Comparison of ENCODE assay signal across 1 cellular context in the genomic region with DNA sequence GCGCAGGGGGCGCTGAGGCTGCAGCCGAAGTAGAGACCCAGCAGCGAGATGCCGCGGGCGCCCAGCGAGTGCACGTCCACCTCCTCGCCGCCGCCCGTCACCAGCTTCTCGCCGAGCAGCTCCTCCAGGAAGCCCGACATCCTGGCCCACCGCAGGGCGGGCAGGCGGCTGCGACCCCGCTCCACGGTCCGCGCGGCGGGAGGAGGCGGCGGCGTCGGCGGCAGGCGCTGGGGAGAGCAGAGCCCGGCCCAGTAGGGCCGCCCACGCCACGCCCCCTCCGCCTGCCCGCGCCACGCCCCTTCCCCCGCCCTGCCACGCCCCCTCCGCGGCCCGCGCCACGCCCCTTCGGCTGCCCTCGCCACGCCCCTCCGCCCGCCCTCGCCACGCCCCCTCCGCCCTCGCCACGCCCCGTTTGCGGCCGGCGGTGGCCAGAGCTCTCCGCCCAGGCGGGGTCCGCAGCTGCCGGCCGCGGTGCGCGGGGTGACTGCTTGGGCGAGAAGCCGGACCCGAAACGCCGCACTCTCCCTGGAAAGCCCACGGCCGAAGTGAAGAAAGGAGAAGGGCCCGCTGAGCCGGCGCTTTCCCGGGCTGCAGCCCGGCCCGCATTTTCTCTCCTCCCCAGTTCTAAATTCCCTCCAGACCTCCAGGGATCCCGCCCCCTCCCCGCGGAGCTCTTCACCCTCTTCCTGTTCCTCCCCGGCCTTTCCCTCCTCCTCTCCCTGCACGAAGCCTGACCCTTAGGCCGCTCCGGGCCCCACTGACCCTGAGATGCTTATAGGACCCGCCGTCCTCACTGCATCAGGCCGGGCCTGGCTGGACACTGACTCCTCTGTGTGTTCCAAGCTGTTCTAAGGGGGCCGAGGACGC.
TF ChIP-seq lines count a peak whose summit lies in the region.

Gene NXN, minus strand, starts transcription at position 238 of the 867 bp plus-strand sequence.

TF ChIP-seq in HepG2, 621 proteins besides CTCF, POLR2A, EP300 and RAD21 (continued from another document and continues in another):
- TF ChIP-seq, protein P1, sequence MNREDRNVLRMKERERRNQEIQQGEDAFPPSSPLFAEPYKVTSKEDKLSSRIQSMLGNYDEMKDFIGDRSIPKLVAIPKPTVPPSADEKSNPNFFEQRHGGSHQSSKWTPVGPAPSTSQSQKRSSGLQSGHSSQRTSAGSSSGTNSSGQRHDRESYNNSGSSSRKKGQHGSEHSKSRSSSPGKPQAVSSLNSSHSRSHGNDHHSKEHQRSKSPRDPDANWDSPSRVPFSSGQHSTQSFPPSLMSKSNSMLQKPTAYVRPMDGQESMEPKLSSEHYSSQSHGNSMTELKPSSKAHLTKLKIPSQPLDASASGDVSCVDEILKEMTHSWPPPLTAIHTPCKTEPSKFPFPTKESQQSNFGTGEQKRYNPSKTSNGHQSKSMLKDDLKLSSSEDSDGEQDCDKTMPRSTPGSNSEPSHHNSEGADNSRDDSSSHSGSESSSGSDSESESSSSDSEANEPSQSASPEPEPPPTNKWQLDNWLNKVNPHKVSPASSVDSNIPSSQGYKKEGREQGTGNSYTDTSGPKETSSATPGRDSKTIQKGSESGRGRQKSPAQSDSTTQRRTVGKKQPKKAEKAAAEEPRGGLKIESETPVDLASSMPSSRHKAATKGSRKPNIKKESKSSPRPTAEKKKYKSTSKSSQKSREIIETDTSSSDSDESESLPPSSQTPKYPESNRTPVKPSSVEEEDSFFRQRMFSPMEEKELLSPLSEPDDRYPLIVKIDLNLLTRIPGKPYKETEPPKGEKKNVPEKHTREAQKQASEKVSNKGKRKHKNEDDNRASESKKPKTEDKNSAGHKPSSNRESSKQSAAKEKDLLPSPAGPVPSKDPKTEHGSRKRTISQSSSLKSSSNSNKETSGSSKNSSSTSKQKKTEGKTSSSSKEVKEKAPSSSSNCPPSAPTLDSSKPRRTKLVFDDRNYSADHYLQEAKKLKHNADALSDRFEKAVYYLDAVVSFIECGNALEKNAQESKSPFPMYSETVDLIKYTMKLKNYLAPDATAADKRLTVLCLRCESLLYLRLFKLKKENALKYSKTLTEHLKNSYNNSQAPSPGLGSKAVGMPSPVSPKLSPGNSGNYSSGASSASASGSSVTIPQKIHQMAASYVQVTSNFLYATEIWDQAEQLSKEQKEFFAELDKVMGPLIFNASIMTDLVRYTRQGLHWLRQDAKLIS (CRISPR knock-in tag; IDR thresholded peaks at IDR 0.05): no peak
- TF ChIP-seq, protein P2, sequence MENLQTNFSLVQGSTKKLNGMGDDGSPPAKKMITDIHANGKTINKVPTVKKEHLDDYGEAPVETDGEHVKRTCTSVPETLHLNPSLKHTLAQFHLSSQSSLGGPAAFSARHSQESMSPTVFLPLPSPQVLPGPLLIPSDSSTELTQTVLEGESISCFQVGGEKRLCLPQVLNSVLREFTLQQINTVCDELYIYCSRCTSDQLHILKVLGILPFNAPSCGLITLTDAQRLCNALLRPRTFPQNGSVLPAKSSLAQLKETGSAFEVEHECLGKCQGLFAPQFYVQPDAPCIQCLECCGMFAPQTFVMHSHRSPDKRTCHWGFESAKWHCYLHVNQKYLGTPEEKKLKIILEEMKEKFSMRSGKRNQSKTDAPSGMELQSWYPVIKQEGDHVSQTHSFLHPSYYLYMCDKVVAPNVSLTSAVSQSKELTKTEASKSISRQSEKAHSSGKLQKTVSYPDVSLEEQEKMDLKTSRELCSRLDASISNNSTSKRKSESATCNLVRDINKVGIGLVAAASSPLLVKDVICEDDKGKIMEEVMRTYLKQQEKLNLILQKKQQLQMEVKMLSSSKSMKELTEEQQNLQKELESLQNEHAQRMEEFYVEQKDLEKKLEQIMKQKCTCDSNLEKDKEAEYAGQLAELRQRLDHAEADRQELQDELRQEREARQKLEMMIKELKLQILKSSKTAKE (CRISPR knock-in tag; IDR thresholded peaks at IDR 0.05; ENCODE audit: borderline replicate concordance): no peak
- TF ChIP-seq, protein P3, sequence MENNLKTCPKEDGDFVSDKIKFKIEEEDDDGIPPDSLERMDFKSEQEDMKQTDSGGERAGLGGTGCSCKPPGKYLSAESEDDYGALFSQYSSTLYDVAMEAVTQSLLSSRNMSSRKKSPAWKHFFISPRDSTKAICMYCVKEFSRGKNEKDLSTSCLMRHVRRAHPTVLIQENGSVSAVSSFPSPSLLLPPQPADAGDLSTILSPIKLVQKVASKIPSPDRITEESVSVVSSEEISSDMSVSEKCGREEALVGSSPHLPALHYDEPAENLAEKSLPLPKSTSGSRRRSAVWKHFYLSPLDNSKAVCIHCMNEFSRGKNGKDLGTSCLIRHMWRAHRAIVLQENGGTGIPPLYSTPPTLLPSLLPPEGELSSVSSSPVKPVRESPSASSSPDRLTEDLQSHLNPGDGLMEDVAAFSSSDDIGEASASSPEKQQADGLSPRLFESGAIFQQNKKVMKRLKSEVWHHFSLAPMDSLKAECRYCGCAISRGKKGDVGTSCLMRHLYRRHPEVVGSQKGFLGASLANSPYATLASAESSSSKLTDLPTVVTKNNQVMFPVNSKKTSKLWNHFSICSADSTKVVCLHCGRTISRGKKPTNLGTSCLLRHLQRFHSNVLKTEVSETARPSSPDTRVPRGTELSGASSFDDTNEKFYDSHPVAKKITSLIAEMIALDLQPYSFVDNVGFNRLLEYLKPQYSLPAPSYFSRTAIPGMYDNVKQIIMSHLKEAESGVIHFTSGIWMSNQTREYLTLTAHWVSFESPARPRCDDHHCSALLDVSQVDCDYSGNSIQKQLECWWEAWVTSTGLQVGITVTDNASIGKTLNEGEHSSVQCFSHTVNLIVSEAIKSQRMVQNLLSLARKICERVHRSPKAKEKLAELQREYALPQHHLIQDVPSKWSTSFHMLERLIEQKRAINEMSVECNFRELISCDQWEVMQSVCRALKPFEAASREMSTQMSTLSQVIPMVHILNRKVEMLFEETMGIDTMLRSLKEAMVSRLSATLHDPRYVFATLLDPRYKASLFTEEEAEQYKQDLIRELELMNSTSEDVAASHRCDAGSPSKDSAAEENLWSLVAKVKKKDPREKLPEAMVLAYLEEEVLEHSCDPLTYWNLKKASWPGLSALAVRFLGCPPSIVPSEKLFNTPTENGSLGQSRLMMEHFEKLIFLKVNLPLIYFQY (CRISPR knock-in tag; IDR thresholded peaks at IDR 0.05; ENCODE audit: borderline replicate concordance): peak; percentile 42; the same call in 1 of the 2 replicates
- TF ChIP-seq GATAD2A (CRISPR knock-in tag; IDR thresholded peaks at IDR 0.05) (no peak), SOX13 (IDR thresholded peaks at IDR 0.05) (no peak), SOX13 (CRISPR knock-in tag; conservative IDR thresholded peaks at IDR 0.05 in 1 of 2, IDR thresholded peaks at IDR 0.05 in 1 of 2) (no peak), EZH2 (conservative IDR thresholded peaks at IDR 0.05; ENCODE audit: low read depth, low read length) (no peak), SALL2 (CRISPR knock-in tag; IDR thresholded peaks at IDR 0.05) (peak; percentile 55; the same call in 1 of the 2 replicates), SMAD1 (CRISPR knock-in tag; IDR thresholded peaks at IDR 0.05; ENCODE audit: borderline replicate concordance, low read depth) (no peak), PREB (CRISPR knock-in tag; IDR thresholded peaks at IDR 0.05) (no peak), PHF20 (CRISPR knock-in tag; IDR thresholded peaks at IDR 0.05) (peak; percentile 1; the same call in 1 of the 2 replicates), ZFP91 (CRISPR knock-in tag; IDR thresholded peaks at IDR 0.05; ENCODE audit: borderline replicate concordance) (peak; percentile 15), TEAD2 (CRISPR knock-in tag; IDR thresholded peaks at IDR 0.05) (no peak), PHF21A (CRISPR knock-in tag; IDR thresholded peaks at IDR 0.05) (0 out of 2 replicates have a peak, but pooled peaks have one; percentile 17), U2AF1 (optimal IDR thresholded peaks at IDR 0.05; ENCODE audit: low read depth, low read length) (no peak), CHCHD3 (CRISPR knock-in tag; IDR thresholded peaks at IDR 0.05) (no peak; the same call in 1 of the 2 replicates), MEIS2 (CRISPR knock-in tag; IDR thresholded peaks at IDR 0.05) (peak; percentile 49), MAZ (IDR thresholded peaks at IDR 0.05; ENCODE audit: borderline replicate concordance, low read depth, low read length) (no peak), MAZ (CRISPR knock-in tag; IDR thresholded peaks at IDR 0.05; ENCODE audit: low read depth) (peak; percentile 57; the same call in 1 of the 2 replicates), ZNF558 (CRISPR knock-in tag; IDR thresholded peaks at IDR 0.05; ENCODE audit: borderline replicate concordance) (peak; percentile 93; the same call in 1 of the 2 replicates), MED13 (CRISPR knock-in tag; IDR thresholded peaks at IDR 0.05) (no peak), ZSCAN5A (CRISPR knock-in tag; IDR thresholded peaks at IDR 0.05; ENCODE audit: borderline replicate concordance) (no peak), ZBTB3 (CRISPR knock-in tag; IDR thresholded peaks at IDR 0.05; ENCODE audit: borderline replicate concordance, low read depth) (no peak), FOXA1 (IDR thresholded peaks at IDR 0.05) (no peak), FOXA1 (CRISPR knock-in tag; IDR thresholded peaks at IDR 0.05) (no peak), ISX (CRISPR knock-in tag; conservative IDR thresholded peaks at IDR 0.05) (no peak), ZNF761 (CRISPR knock-in tag; conservative IDR thresholded peaks at IDR 0.05) (0 out of 2 replicates have a peak, but pooled peaks have one; percentile 20), DMAP1 (CRISPR knock-in tag; IDR thresholded peaks at IDR 0.05) (no peak), KLF12 (CRISPR knock-in tag; IDR thresholded peaks at IDR 0.05; ENCODE audit: borderline replicate concordance) (no peak), ZNF317 (CRISPR knock-in tag; IDR thresholded peaks at IDR 0.05) (no peak), MXI1 (IDR thresholded peaks at IDR 0.05; ENCODE audit: borderline replicate concordance, low read depth, low read length) (0 out of 3 replicates have a peak, but pooled peaks have one; percentile 18), SNAPC2 (CRISPR knock-in tag; IDR thresholded peaks at IDR 0.05) (no peak), ZNF572 (CRISPR knock-in tag; IDR thresholded peaks at IDR 0.05) (0 out of 2 replicates have a peak, but pooled peaks have one; percentile 24), SIX1 (CRISPR knock-in tag; IDR thresholded peaks at IDR 0.05; ENCODE audit: borderline replicate concordance) (no peak), HOXD1 (CRISPR knock-in tag; IDR thresholded peaks at IDR 0.05) (0 out of 2 replicates have a peak, but pooled peaks have one; percentile 25), ZNF235 (CRISPR knock-in tag; IDR thresholded peaks at IDR 0.05; ENCODE audit: borderline replicate concordance) (0 out of 2 replicates have a peak, but pooled peaks have one; percentile 40)
- TF ChIP-seq, protein P4, sequence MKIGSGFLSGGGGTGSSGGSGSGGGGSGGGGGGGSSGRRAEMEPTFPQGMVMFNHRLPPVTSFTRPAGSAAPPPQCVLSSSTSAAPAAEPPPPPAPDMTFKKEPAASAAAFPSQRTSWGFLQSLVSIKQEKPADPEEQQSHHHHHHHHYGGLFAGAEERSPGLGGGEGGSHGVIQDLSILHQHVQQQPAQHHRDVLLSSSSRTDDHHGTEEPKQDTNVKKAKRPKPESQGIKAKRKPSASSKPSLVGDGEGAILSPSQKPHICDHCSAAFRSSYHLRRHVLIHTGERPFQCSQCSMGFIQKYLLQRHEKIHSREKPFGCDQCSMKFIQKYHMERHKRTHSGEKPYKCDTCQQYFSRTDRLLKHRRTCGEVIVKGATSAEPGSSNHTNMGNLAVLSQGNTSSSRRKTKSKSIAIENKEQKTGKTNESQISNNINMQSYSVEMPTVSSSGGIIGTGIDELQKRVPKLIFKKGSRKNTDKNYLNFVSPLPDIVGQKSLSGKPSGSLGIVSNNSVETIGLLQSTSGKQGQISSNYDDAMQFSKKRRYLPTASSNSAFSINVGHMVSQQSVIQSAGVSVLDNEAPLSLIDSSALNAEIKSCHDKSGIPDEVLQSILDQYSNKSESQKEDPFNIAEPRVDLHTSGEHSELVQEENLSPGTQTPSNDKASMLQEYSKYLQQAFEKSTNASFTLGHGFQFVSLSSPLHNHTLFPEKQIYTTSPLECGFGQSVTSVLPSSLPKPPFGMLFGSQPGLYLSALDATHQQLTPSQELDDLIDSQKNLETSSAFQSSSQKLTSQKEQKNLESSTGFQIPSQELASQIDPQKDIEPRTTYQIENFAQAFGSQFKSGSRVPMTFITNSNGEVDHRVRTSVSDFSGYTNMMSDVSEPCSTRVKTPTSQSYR (CRISPR knock-in tag; IDR thresholded peaks at IDR 0.05; ENCODE audit: borderline replicate concordance): no peak
- TF ChIP-seq, protein P5, sequence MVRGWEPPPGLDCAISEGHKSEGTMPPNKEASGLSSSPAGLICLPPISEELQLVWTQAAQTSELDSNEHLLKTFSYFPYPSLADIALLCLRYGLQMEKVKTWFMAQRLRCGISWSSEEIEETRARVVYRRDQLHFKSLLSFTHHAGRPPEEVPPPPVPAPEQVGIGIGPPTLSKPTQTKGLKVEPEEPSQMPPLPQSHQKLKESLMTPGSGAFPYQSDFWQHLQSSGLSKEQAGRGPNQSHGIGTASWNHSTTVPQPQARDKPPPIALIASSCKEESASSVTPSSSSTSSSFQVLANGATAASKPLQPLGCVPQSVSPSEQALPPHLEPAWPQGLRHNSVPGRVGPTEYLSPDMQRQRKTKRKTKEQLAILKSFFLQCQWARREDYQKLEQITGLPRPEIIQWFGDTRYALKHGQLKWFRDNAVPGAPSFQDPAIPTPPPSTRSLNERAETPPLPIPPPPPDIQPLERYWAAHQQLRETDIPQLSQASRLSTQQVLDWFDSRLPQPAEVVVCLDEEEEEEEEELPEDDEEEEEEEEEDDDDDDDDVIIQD (CRISPR knock-in tag; IDR thresholded peaks at IDR 0.05; ENCODE audit: low read depth): no peak
